25 cellular contexts compared by ENCODE assay signal in genomic region chr2:227183657-227184367, GRCh38. TPM values are rescaled to one million over a fixed set of nuclear protein-coding genes. Genes with fewer than 3 reads are reported as not detected.
DNase-seq lines count a peak whose midpoint lies in the region; ATAC-seq and TF ChIP-seq lines count a peak whose summit lies in the region.
"Had no signal": no experiment of that assay in that cellular context is flagged by ENCODE, and none has a peak within 500 bp of the region (broad histone marks: within the 10 kb centered on the region; RNA-seq: fewer than 3 reads in every experiment).

No MANE protein-coding gene starts in this region.

- no peak overlapping the region for H3K9ac ChIP-seq in GM23248
- H3K9ac ChIP-seq: BLaER1 treated with 17β-estradiol and CSF1 and Interleukin-3, amounts not matched to agents 10 nM and 100 nM had no signal

- CTCF ChIA-PET in CD8-positive, alpha-beta memory T cell (lab: Charles Lee): no interaction called here

- H3K27me3 ChIP-seq in GM23248 (replicated peaks; ENCODE audit: insufficient read depth): no peaks in the 10 kb centered on the region
- no peaks in the 10 kb centered on the region for H3K27me3 ChIP-seq in left lung
- no peaks in the 10 kb centered on the region for H3K27me3 ChIP-seq in gastrocnemius medialis
- no peaks in the 10 kb centered on the region for H3K27me3 ChIP-seq in CD8-positive, alpha-beta memory T cell (ENCODE audit: insufficient read depth, low read length, poor library complexity, severe bottlenecking)
- H3K27me3 ChIP-seq in effector memory CD4-positive, alpha-beta T cell (replicated peaks; ENCODE audit: control insufficient read depth, insufficient read depth, low read length, poor library complexity, severe bottlenecking): no peaks in the 10 kb centered on the region
- H3K27me3 ChIP-seq: BLaER1 treated with 17β-estradiol and CSF1 and Interleukin-3, amounts not matched to agents 10 nM and 100 nM; cardiac muscle cell; esophagus squamous epithelium; neutrophil; SJSA1; suprapubic skin had no signal

- H3F3A ChIP-seq in GM23248 (ENCODE audit: insufficient read depth): no peaks in the 10 kb centered on the region

- no peaks in the 10 kb centered on the region for H3K9me2 ChIP-seq in GM23248 (ENCODE audit: insufficient read depth)

- H3K4me3 ChIP-seq in GM23248: no peak overlapping the region
- no peak overlapping the region for H3K4me3 ChIP-seq in choroid plexus epithelial cell (ENCODE audit: low read depth, low read length)
- H3K4me3 ChIP-seq in left lung: no peak overlapping the region
- no peak overlapping the region for H3K4me3 ChIP-seq in gastrocnemius medialis
- no peak overlapping the region for H3K4me3 ChIP-seq in CD8-positive, alpha-beta memory T cell (ENCODE audit: low read length)
- no peak overlapping the region for H3K4me3 ChIP-seq in effector memory CD4-positive, alpha-beta T cell (ENCODE audit: insufficient read depth, low read depth, low read length, poor library complexity, severe bottlenecking)
- H3K4me3 ChIP-seq: BLaER1 treated with 17β-estradiol and CSF1 and Interleukin-3, amounts not matched to agents 10 nM and 100 nM; cardiac muscle cell; esophagus squamous epithelium; SJSA1; suprapubic skin had no signal

- intact Hi-C loops in left lung (cut with DNase I) (no loop called here), gastrocnemius medialis (cut with DNase I; ENCODE audit: low total_unique reads) (no loop called here)

- 63 to 64% methylated on average over 2 of the region's 2 CpGs for WGBS in GM23248 (ENCODE audit: low coverage in 1 of 2, low lambda C conversion rate in 2 of 2, missing lambda C conversion rate in 2 of 2), 2 experiments

- peak; percentile 4 for DNase-seq in GM23248
- DNase-seq in choroid plexus epithelial cell (ENCODE audit: low read depth): peak; percentile 33
- DNase-seq in left lung: peak in 1 of 2 donors; percentile 71
- DNase-seq in gastrocnemius medialis: no peak
- DNase-seq in activated naive CD4-positive, alpha-beta T cell treated with anti-CD3 and anti-CD28 coated beads, Interleukin-2, amount 50 U/mL, for 72 hours (ENCODE audit: low spot score in 2 of 2): no peak
- no peak for DNase-seq in CD8-positive, alpha-beta memory T cell
- no peak for DNase-seq in effector memory CD4-positive, alpha-beta T cell
- DNase-seq: activated CD4-positive, alpha-beta memory T cell treated with anti-CD3 and anti-CD28 coated beads for 36 hours; Caco-2; cortex of kidney; esophagus squamous epithelium; NCI-H1105; NCI-H2029 treated with DMSO at 0.1 percent for 48 hours; NCI-H226; stimulated activated CD4-positive, alpha-beta T cell treated with anti-CD3 and anti-CD28 coated beads, Interleukin-15, amount 100 ng/mL, for 24 hours; stimulated activated naive CD4-positive, alpha-beta T cell had no signal

- no peaks in the 10 kb centered on the region for H3K79me2 ChIP-seq in GM23248 (ENCODE audit: insufficient read depth)

- no peaks in the 10 kb centered on the region for H3K9me3 Mint-ChIP-seq in activated naive CD4-positive, alpha-beta T cell treated with anti-CD3 and anti-CD28 coated beads, Interleukin-2, amount 50 U/mL, for 72 hours
- no peaks in the 10 kb centered on the region for H3K9me3 Mint-ChIP-seq in CD8-positive, alpha-beta memory T cell
- H3K9me3 Mint-ChIP-seq: activated CD4-positive, alpha-beta memory T cell treated with anti-CD3 and anti-CD28 coated beads for 36 hours; activated naive CD4-positive, alpha-beta T cell treated with anti-CD3 and anti-CD28 coated beads, Interleukin-2, amount 50 U/mL, for 24 hours; activated T-helper 17 cell treated with anti-CD3 and anti-CD28 coated beads, Interleukin-2, amount 50 U/mL, for 72 hours had no signal

- in situ Hi-C loops in GM23248 (cut with MboI) (no loop called here), gastrocnemius medialis (cut with MboI; ENCODE audit: low sequenced_read_pairs in 4 of 4) (no loop called here)

- H3K36me3 ChIP-seq in GM23248 (ENCODE audit: low read depth): no peaks in the 10 kb centered on the region
- H3K36me3 ChIP-seq in left lung: no peaks in the 10 kb centered on the region
- no peaks in the 10 kb centered on the region for H3K36me3 ChIP-seq in gastrocnemius medialis
- H3K36me3 ChIP-seq in CD8-positive, alpha-beta memory T cell (ENCODE audit: insufficient read depth, low read length): no peaks in the 10 kb centered on the region
- no peaks in the 10 kb centered on the region for H3K36me3 ChIP-seq in effector memory CD4-positive, alpha-beta T cell (ENCODE audit: control insufficient read depth, insufficient read depth, low read length)
- H3K36me3 ChIP-seq: BLaER1 treated with 17β-estradiol and CSF1 and Interleukin-3, amounts not matched to agents 10 nM and 100 nM; cardiac muscle cell; esophagus squamous epithelium; neutrophil; SJSA1; suprapubic skin had no signal

- no peaks in the 10 kb centered on the region for H3K9me3 ChIP-seq in GM23248 (ENCODE audit: low read depth)
- H3K9me3 ChIP-seq in left lung: no peaks in the 10 kb centered on the region
- H3K9me3 ChIP-seq in gastrocnemius medialis: no peaks in the 10 kb centered on the region
- H3K9me3 ChIP-seq in CD8-positive, alpha-beta memory T cell (ENCODE audit: low read length): no peaks in the 10 kb centered on the region
- no peaks in the 10 kb centered on the region for H3K9me3 ChIP-seq in effector memory CD4-positive, alpha-beta T cell (ENCODE audit: control insufficient read depth, low read length)
- H3K9me3 ChIP-seq: BLaER1 treated with 17β-estradiol and CSF1 and Interleukin-3, amounts not matched to agents 10 nM and 100 nM; Caco-2; esophagus squamous epithelium; neutrophil; SJSA1; suprapubic skin had no signal

- POLR2A ChIA-PET in CD8-positive, alpha-beta memory T cell (lab: Charles Lee): no interaction called here

- H3K27ac ChIP-seq in GM23248 (no peak overlapping the region), left lung (peak overlapping the region in 1 of 2 donors; percentile 34), gastrocnemius medialis (peak overlapping the region in 3 of 4 donors; percentile 79 to 91 (median 80))
- H3K27ac ChIP-seq in CD8-positive, alpha-beta memory T cell (ENCODE audit: low read depth, low read length): no peak overlapping the region
- no peak overlapping the region for H3K27ac ChIP-seq in effector memory CD4-positive, alpha-beta T cell (ENCODE audit: insufficient read depth, low read length, poor library complexity, severe bottlenecking)
- H3K27ac ChIP-seq: BLaER1 treated with 17β-estradiol and CSF1 and Interleukin-3, amounts not matched to agents 10 nM and 100 nM; cardiac muscle cell; esophagus squamous epithelium; neutrophil; SJSA1; suprapubic skin had no signal

- H3K27me3 Mint-ChIP-seq in CD8-positive, alpha-beta memory T cell: peaks cover 4 to 22% of the 10 kb centered on the region in 2 donors

- no peak for TF ChIP-seq CTCF in choroid plexus epithelial cell (conservative IDR thresholded peaks at IDR 0.05; ENCODE audit: low read depth, low read length)
- TF ChIP-seq CTCF in left lung (IDR thresholded peaks at IDR 0.05): no peak
- no peak for TF ChIP-seq CTCF in gastrocnemius medialis (IDR thresholded peaks at IDR 0.05 in 4 of 5, conservative IDR thresholded peaks at IDR 0.05 in 1 of 5)

- no peak overlapping the region for H3K27ac Mint-ChIP-seq in activated naive CD4-positive, alpha-beta T cell treated with anti-CD3 and anti-CD28 coated beads, Interleukin-2, amount 50 U/mL, for 72 hours
- H3K27ac Mint-ChIP-seq in CD8-positive, alpha-beta memory T cell: no peak overlapping the region
- H3K27ac Mint-ChIP-seq: activated CD4-positive, alpha-beta memory T cell treated with anti-CD3 and anti-CD28 coated beads for 36 hours; activated naive CD4-positive, alpha-beta T cell treated with anti-CD3 and anti-CD28 coated beads, Interleukin-2, amount 50 U/mL, for 24 hours; activated T-helper 17 cell treated with anti-CD3 and anti-CD28 coated beads, Interleukin-2, amount 50 U/mL, for 72 hours; WTC11 had no signal

- 0 out of 2 replicates have a peak, but pooled peaks cover 5% of the 10 kb centered on the region for H3K4me1 ChIP-seq in GM23248 (ENCODE audit: insufficient read depth)
- H3K4me1 ChIP-seq in left lung: no peaks in the 10 kb centered on the region
- H3K4me1 ChIP-seq in gastrocnemius medialis: peaks cover 39 to 77% of the 10 kb centered on the region in 2 donors
- no peaks in the 10 kb centered on the region for H3K4me1 ChIP-seq in CD8-positive, alpha-beta memory T cell (ENCODE audit: insufficient read depth, low read length)
- H3K4me1 ChIP-seq in effector memory CD4-positive, alpha-beta T cell (ENCODE audit: control insufficient read depth, insufficient read depth, low read length, poor library complexity, severe bottlenecking): no peaks in the 10 kb centered on the region
- H3K4me1 ChIP-seq: Caco-2, esophagus squamous epithelium, suprapubic skin had no signal

- no peak overlapping the region for H3K4me2 ChIP-seq in GM23248 (ENCODE audit: unreplicated experiment)
- H3K4me2 ChIP-seq: BLaER1 treated with 17β-estradiol and CSF1 and Interleukin-3, amounts not matched to agents 10 nM and 100 nM had no signal

- TF ChIP-seq POLR2A in gastrocnemius medialis (IDR thresholded peaks at IDR 0.05): no peak

- H2AFZ ChIP-seq in GM23248: no peak overlapping the region

- H4K20me1 ChIP-seq in GM23248 (ENCODE audit: insufficient read depth): no peaks in the 10 kb centered on the region
- H4K20me1 ChIP-seq: BLaER1 treated with 17β-estradiol and CSF1 and Interleukin-3, amounts not matched to agents 10 nM and 100 nM had no signal

- peak; percentile 79 for ATAC-seq in left lung
- no peak for ATAC-seq in gastrocnemius medialis
- ATAC-seq in activated naive CD4-positive, alpha-beta T cell treated with anti-CD3 and anti-CD28 coated beads, Interleukin-2, amount 50 U/mL, for 72 hours: no peak
- ATAC-seq in HG02571 (IDR thresholded peaks at IDR 0.05; ENCODE audit: unreplicated experiment): no peak
- ATAC-seq: activated T-helper 17 cell treated with anti-CD3 and anti-CD28 coated beads, Interleukin-2, amount 50 U/mL, for 72 hours; WTC11 had no signal

- H3K4me3 Mint-ChIP-seq in CD8-positive, alpha-beta memory T cell: no peak overlapping the region
- H3K4me3 Mint-ChIP-seq: activated CD4-positive, alpha-beta memory T cell treated with anti-CD3 and anti-CD28 coated beads for 36 hours; activated naive CD4-positive, alpha-beta T cell treated with anti-CD3 and anti-CD28 coated beads, Interleukin-2, amount 50 U/mL, for 24 hours; activated T-helper 17 cell treated with anti-CD3 and anti-CD28 coated beads, Interleukin-2, amount 50 U/mL, for 72 hours; WTC11 had no signal

- H3K4me1 Mint-ChIP-seq in CD8-positive, alpha-beta memory T cell: no peaks in the 10 kb centered on the region
- H3K4me1 Mint-ChIP-seq: activated naive CD4-positive, alpha-beta T cell treated with anti-CD3 and anti-CD28 coated beads, Interleukin-2, amount 50 U/mL, for 24 hours; activated T-helper 17 cell treated with anti-CD3 and anti-CD28 coated beads, Interleukin-2, amount 50 U/mL, for 72 hours had no signal

- no peaks in the 10 kb centered on the region for H3K36me3 Mint-ChIP-seq in activated naive CD4-positive, alpha-beta T cell treated with anti-CD3 and anti-CD28 coated beads, Interleukin-2, amount 50 U/mL, for 72 hours
- no peaks in the 10 kb centered on the region for H3K36me3 Mint-ChIP-seq in CD8-positive, alpha-beta memory T cell
- H3K36me3 Mint-ChIP-seq: activated CD4-positive, alpha-beta memory T cell treated with anti-CD3 and anti-CD28 coated beads for 36 hours; activated naive CD4-positive, alpha-beta T cell treated with anti-CD3 and anti-CD28 coated beads, Interleukin-2, amount 50 U/mL, for 24 hours had no signal

RNA-seq across cellular contexts. Expression of gene COL4A3, which starts 19.4 kb away (rescaled TPM):
- total RNA-seq in GM23248 (2014; rRNA removed; shearing (Covaris generic)): 0.11 TPM in 1 of 2 replicates, not detected in the other
- polyA plus RNA-seq in GM23248 (2016; fragmentation: Nextera tagmentation; extraction: Ambion mirVana): 0.18 and 0.70 TPM in 2 replicates
- total RNA-seq in left lung: 10 to 100 TPM; 12.9 to 43.3 TPM
- total RNA-seq in gastrocnemius medialis: 10 to 100 TPM in 1 of 4 donors, 1 to 10 TPM in 3; 1.9 to 66.8 (median 3.8) TPM
- total RNA-seq in activated naive CD4-positive, alpha-beta T cell treated with anti-CD3 and anti-CD28 coated beads, Interleukin-2, amount 50 U/mL, for 72 hours: not detected
- total RNA-seq in CD8-positive, alpha-beta memory T cell: not detected
- polyA plus RNA-seq in CD8-positive, alpha-beta memory T cell: not detected
- total RNA-seq: activated CD4-positive, alpha-beta memory T cell treated with anti-CD3 and anti-CD28 coated beads for 36 hours; cardiac muscle cell; SJSA1 had no signal

RNA-seq across cellular contexts. Expression of gene COL4A4, which starts 19.8 kb away (rescaled TPM):
- total RNA-seq in GM23248 (2014; rRNA removed; shearing (Covaris generic)): 0.76 and 1.0 TPM in 2 replicates
- 0.36 and 0.66 TPM in 2 replicates for polyA plus RNA-seq in GM23248 (2016; fragmentation: Nextera tagmentation; extraction: Ambion mirVana)
- total RNA-seq in left lung (10 to 100 TPM; 14.1 to 51.2 TPM), gastrocnemius medialis (10 to 100 TPM in 1 of 4 donors, 1 to 10 TPM in 3; 2.0 to 11.4 (median 5.7) TPM)
- not detected for total RNA-seq in activated naive CD4-positive, alpha-beta T cell treated with anti-CD3 and anti-CD28 coated beads, Interleukin-2, amount 50 U/mL, for 72 hours
- total RNA-seq in CD8-positive, alpha-beta memory T cell: not detected
- polyA plus RNA-seq in CD8-positive, alpha-beta memory T cell: 0.08 TPM
- total RNA-seq: activated CD4-positive, alpha-beta memory T cell treated with anti-CD3 and anti-CD28 coated beads for 36 hours; SJSA1 had no signal

Comparison
In these comparisons a context has a peak if more than half of its experiments do, and no peak if none do; other contexts are left out.
1. DNase-seq: peak in GM23248 (single experiment) and choroid plexus epithelial cell (single experiment); none in gastrocnemius medialis (0 of 2), activated naive CD4-positive, alpha-beta T cell treated with anti-CD3 and anti-CD28 coated beads, Interleukin-2, amount 50 U/mL, for 72 hours (0 of 2), CD8-positive, alpha-beta memory T cell (0 of 5) and effector memory CD4-positive, alpha-beta T cell (0 of 3).
2. H3K27ac ChIP-seq: peak in gastrocnemius medialis (3 of 4); none in GM23248 (single experiment), CD8-positive, alpha-beta memory T cell (single experiment) and effector memory CD4-positive, alpha-beta T cell (single experiment).